In genomic region chr14:74762917-74763802, GRCh38 we compare ENCODE assay signal across 8 cellular contexts. TPM values are rescaled to one million over a fixed set of nuclear protein-coding genes. Genes with fewer than 3 reads are reported as not detected.
A peak's percentile ranks its signal among the peaks of the same experiment; 100 is the strongest.
DNase-seq lines count a peak whose midpoint lies in the region; ATAC-seq and FAIRE-seq lines count a peak whose summit lies in the region.

Gene YLPM1, plus strand, starts transcription at chr14:74763316. Its CDS starts 174 bp downstream, at chr14:74763490.

- no CpG with 5 or more reads among the region's 76 CpGs for WGBS in mesendoderm (ENCODE audit: extremely low coverage, insufficient coverage, low lambda C conversion rate)

- H3K4me1 ChIP-seq in endocrine pancreas (ENCODE audit: control insufficient read depth, insufficient read depth, low read length) (peaks cover 16% of the 10 kb centered on the region), mesendoderm (ENCODE audit: control insufficient read depth, low read depth, low read length) (peaks cover 10% of the 10 kb centered on the region)

- H2AK5ac ChIP-seq in mesendoderm (ENCODE audit: low read length): peak within 1 kb of the TSS; percentile 51

- peak within 1 kb of the TSS; percentile 97 for H3K23ac ChIP-seq in mesendoderm (ENCODE audit: low read length)

- H4K5ac ChIP-seq in mesendoderm (ENCODE audit: low read length): peak within 1 kb of the TSS; percentile 100

- FAIRE-seq in HTR-8/SVneo (lab: Jason Lieb, UNC): peak; percentile 98

- peak within 1 kb of the TSS; percentile 93 for H4K8ac ChIP-seq in mesendoderm (ENCODE audit: low read depth, low read length)

- peak within 1 kb of the TSS; percentile 41 for H3K4me2 ChIP-seq in mesendoderm (ENCODE audit: low read length)

- H3K9me3 Mint-ChIP-seq in activated CD8-positive, alpha-beta memory T cell treated with anti-CD3 and anti-CD28 coated beads, Interleukin-2, amount 10 ng/mL, durations not matched to agents 7 days and 5 days (ENCODE audit: low read depth): no peaks in the 10 kb centered on the region

- peak within 1 kb of the TSS; percentile 79 for H3K9ac ChIP-seq in endocrine pancreas (ENCODE audit: control insufficient read depth, insufficient read depth, low read length)
- H3K9ac ChIP-seq in mesendoderm (ENCODE audit: low read length): peak within 1 kb of the TSS; percentile 91

- no peaks in the 10 kb centered on the region for H3K27me3 Mint-ChIP-seq in activated CD8-positive, alpha-beta memory T cell treated with anti-CD3 and anti-CD28 coated beads, Interleukin-2, amount 10 ng/mL, durations not matched to agents 7 days and 5 days

- no peaks in the 10 kb centered on the region for H3K9me3 ChIP-seq in endocrine pancreas (ENCODE audit: control insufficient read depth, low read length)

- H3K4me3 ChIP-seq in endocrine pancreas (ENCODE audit: control insufficient read depth, insufficient read depth, low read length) (peak within 1 kb of the TSS; percentile 89), mesendoderm (ENCODE audit: low read length) (peak within 1 kb of the TSS; percentile 78)

- peak; percentile 87 for ATAC-seq in GM21360 (IDR thresholded peaks at IDR 0.05; ENCODE audit: unreplicated experiment)
- peak; percentile 94 for ATAC-seq in activated CD8-positive, alpha-beta memory T cell treated with anti-CD3 and anti-CD28 coated beads, Interleukin-2, amount 10 ng/mL, durations not matched to agents 7 days and 5 days

- H3K27me3 ChIP-seq in endocrine pancreas (ENCODE audit: control insufficient read depth, insufficient read depth, low read length) (no peaks in the 10 kb centered on the region), mesendoderm (ENCODE audit: insufficient read depth, low read length, poor library complexity) (no peaks in the 10 kb centered on the region)

- no peak within 1 kb of the TSS for H2BK120ac ChIP-seq in mesendoderm (ENCODE audit: low read depth, low read length)

- peak within 1 kb of the TSS; percentile 3 for H3K27ac ChIP-seq in mesendoderm (ENCODE audit: low read depth, low read length)

- peak within 1 kb of the TSS; percentile 85 for H2BK15ac ChIP-seq in mesendoderm (replicated peaks; ENCODE audit: low read depth)

- peaks cover 39% of the 10 kb centered on the region for H3K4me1 Mint-ChIP-seq in activated CD8-positive, alpha-beta memory T cell treated with anti-CD3 and anti-CD28 coated beads, Interleukin-2, amount 10 ng/mL, durations not matched to agents 7 days and 5 days

- H3K79me1 ChIP-seq in mesendoderm (ENCODE audit: low read length): no peaks in the 10 kb centered on the region

- peak within 1 kb of the TSS; percentile 95 for H3K4me3 Mint-ChIP-seq in activated CD8-positive, alpha-beta memory T cell treated with anti-CD3 and anti-CD28 coated beads, Interleukin-2, amount 10 ng/mL, durations not matched to agents 7 days and 5 days

- H3K79me2 ChIP-seq in mesendoderm (ENCODE audit: control insufficient read depth, insufficient read depth, low read length): peaks cover 44% of the 10 kb centered on the region

- H3K36me3 ChIP-seq in endocrine pancreas (ENCODE audit: control insufficient read depth, insufficient read depth, low read length) (no peaks in the 10 kb centered on the region), mesendoderm (ENCODE audit: control insufficient read depth, insufficient read depth, low read length) (no peaks in the 10 kb centered on the region)

- CTCF ChIA-PET in activated CD8-positive, alpha-beta memory T cell treated with anti-CD3 and anti-CD28 coated beads, Interleukin-2, amount 10 ng/mL, durations not matched to agents 7 days and 5 days (lab: Charles Lee): interaction anchor here (0.6 to 3.3 kb wide), 23 partner anchors 8 to 419 kb away, joined by 3 to 21 read pairs (median 4); partner anchors contain the start of gene LTBP2

- peak within 1 kb of the TSS; percentile 77 for H3K4ac ChIP-seq in mesendoderm (ENCODE audit: low read depth, low read length)

- DNase-seq in COR-L47 (lab: John Stamatoyannopoulos, UW): peak; percentile 97
- DNase-seq in HTR-8/SVneo (ENCODE audit: insufficient read length, low spot score): peak; percentile 97
- peak; percentile 96 for DNase-seq in NOMO-1 treated with dmso at 0.1 percent for 144 hours (lab: John Stamatoyannopoulos, UW; ENCODE audit: unreplicated experiment)
- DNase-seq in activated CD8-positive, alpha-beta memory T cell treated with anti-CD3 and anti-CD28 coated beads, Interleukin-2, amount 10 ng/mL, durations not matched to agents 7 days and 5 days: peak; percentile 95
- peak; percentile 98 for DNase-seq in mesendoderm
- DNase-seq in stimulated activated CD8-positive, alpha-beta memory T cell treated with anti-CD3 and anti-CD28 coated beads, Interleukin-15, amount 100 ng/mL, for 24 hours (ENCODE audit: low read depth): peak; percentile 83

- H3K18ac ChIP-seq in mesendoderm (ENCODE audit: low read length): peak within 1 kb of the TSS; percentile 87

- peak within 1 kb of the TSS; percentile 97 for H3K56ac ChIP-seq in mesendoderm (ENCODE audit: low read length)

- peaks cover 22% of the 10 kb centered on the region for H3K36me3 Mint-ChIP-seq in activated CD8-positive, alpha-beta memory T cell treated with anti-CD3 and anti-CD28 coated beads, Interleukin-2, amount 10 ng/mL, durations not matched to agents 7 days and 5 days

- H2BK5ac ChIP-seq in mesendoderm (ENCODE audit: low read length): peak within 1 kb of the TSS; percentile 42

- peak within 1 kb of the TSS; percentile 88 for H3K27ac Mint-ChIP-seq in activated CD8-positive, alpha-beta memory T cell treated with anti-CD3 and anti-CD28 coated beads, Interleukin-2, amount 10 ng/mL, durations not matched to agents 7 days and 5 days

RNA-seq across cellular contexts. Expression of gene YLPM1, which starts in this region (rescaled TPM):
- total RNA-seq in activated CD8-positive, alpha-beta memory T cell treated with anti-CD3 and anti-CD28 coated beads, Interleukin-2, amount 10 ng/mL, durations not matched to agents 7 days and 5 days: 10 to 100 TPM; 57.9 to 64.1 TPM
- polyA plus RNA-seq in mesendoderm (2013, experiment 1 of 2): 34.1 TPM
- 33.1 TPM for polyA plus RNA-seq in mesendoderm (2013, experiment 2 of 2)

Comparison
In these comparisons a context has a peak if more than half of its experiments do, and no peak if none do; other contexts are left out.
1. Peak in every context shown above with its lines: DNase-seq, ATAC-seq, H3K4me3 ChIP-seq and H3K27ac ChIP-seq.